In the genomic region with DNA sequence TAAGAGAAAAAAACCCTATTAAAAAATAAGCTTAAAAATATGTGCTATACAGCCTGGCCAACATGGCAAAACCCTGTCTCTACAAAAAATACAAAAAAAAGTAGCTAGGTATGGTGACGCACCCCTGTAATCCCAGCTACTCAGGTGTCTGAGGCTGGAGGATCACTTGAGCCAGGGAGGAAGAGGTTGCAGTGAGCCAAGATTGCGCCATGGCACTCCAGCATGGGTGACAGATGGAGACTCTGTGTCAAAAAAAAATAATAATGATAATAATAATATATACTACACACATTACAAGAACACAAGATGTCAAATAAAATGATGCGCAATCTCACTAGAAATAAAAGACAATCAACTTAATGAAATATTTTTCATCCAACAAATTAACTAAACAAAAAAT, we compare ENCODE assay signal across 24 cellular contexts.
"Had no signal": no experiment of that assay in that cellular context is flagged by ENCODE, and none has a peak within 500 bp of the region (broad histone marks: within the 10 kb centered on the region; RNA-seq: fewer than 3 reads in every experiment).

No MANE protein-coding gene starts in this region.

- H3K9me3 ChIP-seq: ovary, psoas muscle, right lobe of liver, sigmoid colon, stomach, thoracic aorta, thyroid gland, tibial nerve, upper lobe of left lung, vagina had no signal

- H3K4me3 ChIP-seq: neural progenitor cell, ovary, psoas muscle, right lobe of liver, sigmoid colon, stomach, thoracic aorta, thyroid gland, tibial nerve, upper lobe of left lung, vagina had no signal

- ATAC-seq: psoas muscle; right cardiac atrium; right lobe of liver; stimulated activated effector memory CD8-positive, alpha-beta T cell treated with anti-CD3 and anti-CD28 coated beads, Interleukin-12 subunit alpha, Interleukin-12 subunit beta, amount 100 ng/mL, for 72 hours; stimulated activated naive B cell treated with anti-CD40 and anti-IgM and Interleukin-4, amounts not matched to agents 10 μg/mL and 1 μg/mL and 100 μg/mL, for 72 hours had no signal

- DNase-seq: occipital lobe; ovary; posterior cingulate gyrus; psoas muscle; right cardiac atrium; right lobe of liver; sigmoid colon; small intestine; stimulated activated CD4-positive, alpha-beta T cell treated with anti-CD3 and anti-CD28 coated beads, Interleukin-15, amount 100 ng/mL, for 24 hours; stimulated activated CD4-positive, alpha-beta T cell treated with anti-CD3 and anti-CD28 coated beads, Interleukin-2, amount 100 ng/mL, for 24 hours; stimulated activated CD4-positive, alpha-beta T cell treated with anti-CD3 and anti-CD28 coated beads, Interleukin-2, amount 100 ng/mL, for 48 hours; stimulated activated CD4-positive, alpha-beta T cell treated with anti-CD3 and anti-CD28 coated beads, Interleukin-4, amount 100 ng/mL, for 24 hours; stimulated activated naive B cell treated with anti-CD40 and anti-IgM and Interleukin-4, amounts not matched to agents 10 μg/mL and 1 μg/mL and 100 μg/mL, for 72 hours; stimulated activated naive CD4-positive, alpha-beta T cell treated with Interleukin-2 at 50 U/mL for 16 hours; stomach; thyroid gland; trophoblast cell had no signal

- H3K27me3 ChIP-seq: neural progenitor cell, ovary, right lobe of liver, sigmoid colon, stomach, thyroid gland, tibial nerve, upper lobe of left lung, vagina had no signal

- H3K4me1 ChIP-seq: neural progenitor cell, upper lobe of left lung had no signal

- H3K27ac ChIP-seq: neural progenitor cell, ovary, parathyroid adenoma, psoas muscle, right lobe of liver, sigmoid colon, stomach, thoracic aorta, thyroid gland, tibial nerve, upper lobe of left lung, vagina had no signal

- H3K36me3 ChIP-seq: neural progenitor cell, ovary, right lobe of liver, sigmoid colon, thyroid gland, vagina had no signal
